ENCODE assay signal across 17 cellular contexts in the genomic region with DNA sequence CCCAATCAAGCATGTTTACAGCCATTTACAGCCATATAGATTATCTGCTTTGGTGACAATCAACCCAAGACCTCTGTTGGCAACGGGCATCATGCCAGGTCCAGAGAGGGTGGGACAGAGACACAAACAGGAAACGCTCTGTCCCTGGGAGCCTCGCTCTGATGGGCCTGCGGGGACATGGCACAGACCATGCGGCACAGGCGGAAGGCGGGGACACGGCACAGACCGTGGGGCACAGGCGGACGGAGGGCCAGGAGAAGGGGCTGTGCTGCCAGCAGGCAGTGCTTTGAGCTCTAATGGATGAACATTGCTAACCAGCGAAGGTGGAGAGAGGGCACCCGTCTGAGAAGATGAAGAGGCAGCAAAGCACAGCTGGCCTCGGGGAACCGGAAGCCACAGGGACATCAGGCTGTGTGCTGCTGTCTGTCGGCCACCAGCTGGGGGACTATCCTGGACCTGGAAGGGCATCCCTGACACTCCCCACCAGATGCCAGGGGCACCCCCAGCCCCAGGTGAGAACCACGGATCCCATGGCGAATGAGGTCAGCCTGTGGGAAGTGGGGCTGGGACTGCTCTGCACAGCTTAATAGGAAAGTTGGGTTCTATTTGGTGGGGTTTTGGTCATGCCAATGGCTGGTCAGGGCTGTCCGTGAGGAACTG.
DNase-seq lines count a peak whose midpoint lies in the region; ATAC-seq and TF ChIP-seq lines count a peak whose summit lies in the region.
"Had no signal": no experiment of that assay in that cellular context is flagged by ENCODE, and none has a peak within 500 bp of the region (broad histone marks: within the 10 kb centered on the region; RNA-seq: fewer than 3 reads in every experiment).

No MANE protein-coding gene starts in this region.

- H3K27ac Mint-ChIP-seq in progenitor cell of endocrine pancreas = peak overlapping the region; percentile 78
- no peak overlapping the region for H3K27ac Mint-ChIP-seq in activated T-cell treated with anti-CD3 and anti-CD28 coated beads, Interleukin-2, amount 50 U/mL, for 72 hours
- H3K27ac Mint-ChIP-seq: naive thymus-derived CD8-positive, alpha-beta T cell; stimulated activated naive CD8-positive, alpha-beta T cell treated with anti-CD3 and anti-CD28 coated beads, Interleukin-15, Interleukin-2, amounts not matched to agents 100 ng/mL and 50 ng/mL, for 24 hours had no signal

- H3K27ac ChIP-seq in BLaER1 (peak overlapping the region; percentile 56; the same call in 1 of the 2 replicates), OCI-LY1 (ENCODE audit: low read depth, low read length, poor library complexity, severe bottlenecking) (peak overlapping the region; percentile 82)
- H3K27ac ChIP-seq: coronary artery, epithelial cell of prostate, SJCRH30 had no signal

- H4K20me1 ChIP-seq in BLaER1 = peaks cover 99% of the 10 kb centered on the region
- H4K20me1 ChIP-seq in OCI-LY1 (ENCODE audit: insufficient read depth, low read length) = no peaks in the 10 kb centered on the region

- H3K9ac ChIP-seq in BLaER1 = peak overlapping the region; percentile 31; the same call in 1 of the 2 replicates
- H3K9ac ChIP-seq in OCI-LY1 (ENCODE audit: low read length) = peak overlapping the region; percentile 61; the same call in 1 of the 2 replicates

- H3K9me3 Mint-ChIP-seq in progenitor cell of endocrine pancreas (ENCODE audit: low read depth) = peaks cover 4% of the 10 kb centered on the region
- H3K9me3 Mint-ChIP-seq in activated T-cell treated with anti-CD3 and anti-CD28 coated beads, Interleukin-2, amount 50 U/mL, for 72 hours = no peaks in the 10 kb centered on the region
- H3K9me3 Mint-ChIP-seq: naive thymus-derived CD8-positive, alpha-beta T cell; stimulated activated naive CD8-positive, alpha-beta T cell treated with anti-CD3 and anti-CD28 coated beads, Interleukin-15, Interleukin-2, amounts not matched to agents 100 ng/mL and 50 ng/mL, for 24 hours had no signal

- peaks cover 15% of the 10 kb centered on the region for H3K9me3 ChIP-seq in BLaER1
- 0 out of 2 replicates have a peak, but pooled peaks cover 4% of the 10 kb centered on the region for H3K9me3 ChIP-seq in OCI-LY1 (ENCODE audit: low read length)
- H3K9me3 ChIP-seq: SJCRH30 had no signal

- no peaks in the 10 kb centered on the region for H3F3A ChIP-seq in OCI-LY1 (ENCODE audit: insufficient read depth, low read length)

- H3K27me3 Mint-ChIP-seq in progenitor cell of endocrine pancreas = no peaks in the 10 kb centered on the region
- peaks cover 21% of the 10 kb centered on the region for H3K27me3 Mint-ChIP-seq in activated T-cell treated with anti-CD3 and anti-CD28 coated beads, Interleukin-2, amount 50 U/mL, for 72 hours (ENCODE audit: low read depth)

- DNase-seq in inferior parietal cortex (ENCODE audit: extremely low spot score) = peak; percentile 68
- DNase-seq in progenitor cell of endocrine pancreas (ENCODE audit: low spot score, unreplicated experiment) = no peak
- DNase-seq in activated T-cell treated with anti-CD3 and anti-CD28 coated beads, Interleukin-2, amount 50 U/mL, for 72 hours = no peak
- DNase-seq in NCI-H2107 (lab: John Stamatoyannopoulos, UW) = no peak
- DNase-seq in OCI-M2 (lab: John Stamatoyannopoulos, UW; ENCODE audit: unreplicated experiment) = no peak
- DNase-seq: activated CD4-positive, alpha-beta T cell treated with anti-CD3 and anti-CD28 coated beads for 4 hours; activated CD8-positive, alpha-beta memory T cell treated with anti-CD3 and anti-CD28 coated beads, Interleukin-2, amount 50 U/mL, for 4 hours; Calu3; naive thymus-derived CD8-positive, alpha-beta T cell; SJCRH30; T-helper 9 cell had no signal

- H3K27me3 ChIP-seq in BLaER1 = 0 out of 2 replicates have a peak, but pooled peaks cover 6% of the 10 kb centered on the region
- no peaks in the 10 kb centered on the region for H3K27me3 ChIP-seq in OCI-LY1 (ENCODE audit: insufficient read depth, low read length)
- H3K27me3 ChIP-seq: SJCRH30 had no signal

- no peak for ATAC-seq in activated T-cell treated with anti-CD3 and anti-CD28 coated beads, Interleukin-2, amount 50 U/mL, for 72 hours (replicated peaks in 1 of 2)
- ATAC-seq: GM12878 had no signal

- H3K79me2 ChIP-seq in OCI-LY1 (ENCODE audit: insufficient read depth, low read length) = no peaks in the 10 kb centered on the region

- H3K4me2 ChIP-seq in BLaER1 (peak overlapping the region; percentile 97), OCI-LY1 (ENCODE audit: low read length) (peak overlapping the region; percentile 62)

- peaks cover 78% of the 10 kb centered on the region for H3K4me1 ChIP-seq in BLaER1
- H3K4me1 ChIP-seq in OCI-LY1 (ENCODE audit: insufficient read depth, low read length, severe bottlenecking) = peaks cover 54% of the 10 kb centered on the region
- H3K4me1 ChIP-seq: SJCRH30 had no signal

- H3K4me3 ChIP-seq in BLaER1 = peak overlapping the region; percentile 49
- H3K4me3 ChIP-seq in OCI-LY1 (ENCODE audit: low read depth, low read length, poor library complexity, severe bottlenecking) = peak overlapping the region; percentile 47
- H3K4me3 ChIP-seq: coronary artery, GM12878, SJCRH30 had no signal

- H3K4me3 Mint-ChIP-seq in progenitor cell of endocrine pancreas (ENCODE audit: low read depth) = no peak overlapping the region
- no peak overlapping the region for H3K4me3 Mint-ChIP-seq in activated T-cell treated with anti-CD3 and anti-CD28 coated beads, Interleukin-2, amount 50 U/mL, for 72 hours
- H3K4me3 Mint-ChIP-seq: naive thymus-derived CD8-positive, alpha-beta T cell; stimulated activated naive CD8-positive, alpha-beta T cell treated with anti-CD3 and anti-CD28 coated beads, Interleukin-15, Interleukin-2, amounts not matched to agents 100 ng/mL and 50 ng/mL, for 24 hours had no signal

- H3K4me1 Mint-ChIP-seq in progenitor cell of endocrine pancreas (ENCODE audit: low read depth) = peaks cover 22% of the 10 kb centered on the region
- H3K4me1 Mint-ChIP-seq in activated T-cell treated with anti-CD3 and anti-CD28 coated beads, Interleukin-2, amount 50 U/mL, for 72 hours (ENCODE audit: low read depth) = no peaks in the 10 kb centered on the region

- no peaks in the 10 kb centered on the region for H3K9me2 ChIP-seq in OCI-LY1 (ENCODE audit: low read depth, low read length)

- no peak overlapping the region for H2AFZ ChIP-seq in OCI-LY1 (ENCODE audit: low read length)

- peaks cover 13% of the 10 kb centered on the region; the same call in 1 of the 2 replicates for H3K36me3 ChIP-seq in BLaER1
- peaks cover 16% of the 10 kb centered on the region; the same call in 1 of the 2 replicates for H3K36me3 ChIP-seq in OCI-LY1 (ENCODE audit: insufficient read depth, low read length)
- H3K36me3 ChIP-seq: SJCRH30 had no signal

- peaks cover 15% of the 10 kb centered on the region for H3K36me3 Mint-ChIP-seq in progenitor cell of endocrine pancreas (ENCODE audit: insufficient read depth)
- H3K36me3 Mint-ChIP-seq in activated T-cell treated with anti-CD3 and anti-CD28 coated beads, Interleukin-2, amount 50 U/mL, for 72 hours (ENCODE audit: insufficient read depth in 2 of 2) = no peaks in the 10 kb centered on the region

- TF ChIP-seq CTCF in OCI-LY1 (IDR thresholded peaks at IDR 0.05; ENCODE audit: low read length) = no peak
- no peak for TF ChIP-seq CTCF in progenitor cell of endocrine pancreas (IDR thresholded peaks at IDR 0.05; ENCODE audit: unreplicated experiment)
